In genomic region chr10:125538947-125539649, GRCh38 we compare ENCODE assay signal across 1 cellular context.
TF ChIP-seq lines count a peak whose summit lies in the region.

No MANE protein-coding gene starts in this region.

TF ChIP-seq in WTC11, 78 proteins besides CTCF, POLR2A, EP300 and RAD21 (continued from another document):
- no peak for TF ChIP-seq NR1H2 (CRISPR knock-in tag; IDR thresholded peaks at IDR 0.05)
- TF ChIP-seq, protein P1, sequence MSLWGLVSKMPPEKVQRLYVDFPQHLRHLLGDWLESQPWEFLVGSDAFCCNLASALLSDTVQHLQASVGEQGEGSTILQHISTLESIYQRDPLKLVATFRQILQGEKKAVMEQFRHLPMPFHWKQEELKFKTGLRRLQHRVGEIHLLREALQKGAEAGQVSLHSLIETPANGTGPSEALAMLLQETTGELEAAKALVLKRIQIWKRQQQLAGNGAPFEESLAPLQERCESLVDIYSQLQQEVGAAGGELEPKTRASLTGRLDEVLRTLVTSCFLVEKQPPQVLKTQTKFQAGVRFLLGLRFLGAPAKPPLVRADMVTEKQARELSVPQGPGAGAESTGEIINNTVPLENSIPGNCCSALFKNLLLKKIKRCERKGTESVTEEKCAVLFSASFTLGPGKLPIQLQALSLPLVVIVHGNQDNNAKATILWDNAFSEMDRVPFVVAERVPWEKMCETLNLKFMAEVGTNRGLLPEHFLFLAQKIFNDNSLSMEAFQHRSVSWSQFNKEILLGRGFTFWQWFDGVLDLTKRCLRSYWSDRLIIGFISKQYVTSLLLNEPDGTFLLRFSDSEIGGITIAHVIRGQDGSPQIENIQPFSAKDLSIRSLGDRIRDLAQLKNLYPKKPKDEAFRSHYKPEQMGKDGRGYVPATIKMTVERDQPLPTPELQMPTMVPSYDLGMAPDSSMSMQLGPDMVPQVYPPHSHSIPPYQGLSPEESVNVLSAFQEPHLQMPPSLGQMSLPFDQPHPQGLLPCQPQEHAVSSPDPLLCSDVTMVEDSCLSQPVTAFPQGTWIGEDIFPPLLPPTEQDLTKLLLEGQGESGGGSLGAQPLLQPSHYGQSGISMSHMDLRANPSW (CRISPR knock-in tag; conservative IDR thresholded peaks at IDR 0.05; ENCODE audit: low read depth), result no peak
- no peak for TF ChIP-seq FOXJ3 (CRISPR knock-in tag; IDR thresholded peaks at IDR 0.05; ENCODE audit: borderline replicate concordance)
- TF ChIP-seq PRRX2 (CRISPR knock-in tag; IDR thresholded peaks at IDR 0.05), result no peak
- TF ChIP-seq IRF2 (CRISPR knock-in tag; IDR thresholded peaks at IDR 0.05; ENCODE audit: borderline replicate concordance, low read depth), result no peak
TF ChIP-seq in WTC11: peak in this region for 0.
